Comparison of ENCODE assay signal across 21 cellular contexts in the genomic region with DNA sequence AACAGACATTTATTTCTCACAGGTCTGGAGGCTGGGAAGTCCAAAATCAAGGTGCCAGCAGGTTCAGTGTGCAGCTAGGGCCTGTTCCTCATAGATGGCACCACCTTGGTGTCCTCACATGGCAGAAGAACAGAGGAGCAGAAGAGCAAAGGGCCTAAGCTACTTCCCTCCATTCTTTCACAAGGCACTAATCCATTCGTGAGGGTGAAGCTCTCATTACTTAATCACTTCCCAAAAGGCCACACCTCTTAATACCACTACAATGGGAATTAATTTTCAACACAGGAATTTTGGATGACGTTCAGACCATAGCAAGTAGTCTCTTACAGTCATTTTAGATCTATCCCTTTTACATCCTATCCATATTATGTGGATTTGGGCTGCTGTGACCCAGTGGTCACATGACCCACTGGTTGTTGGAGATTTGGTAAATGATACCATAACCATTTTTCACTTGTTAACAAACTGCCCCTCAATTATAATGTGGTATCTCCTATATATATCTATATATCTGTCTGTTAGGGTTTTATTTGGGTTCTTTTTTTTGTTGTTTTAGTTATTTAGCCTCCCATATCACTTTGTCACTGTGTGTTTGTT.
"Had no signal": no experiment of that assay in that cellular context is flagged by ENCODE, and none has a peak within 500 bp of the region (broad histone marks: within the 10 kb centered on the region; RNA-seq: fewer than 3 reads in every experiment).

No MANE protein-coding gene starts in this region.

- H3K27ac ChIP-seq: coronary artery, gastroesophageal sphincter, heart left ventricle, prostate gland, right atrium auricular region, stomach, testis had no signal

- H3K9me3 Mint-ChIP-seq: activated CD4-positive, alpha-beta T cell treated with anti-CD3 and anti-CD28 coated beads, Interleukin-2, amount 10 ng/mL, durations not matched to agents 24 days and 14 days; activated CD8-positive, alpha-beta T cell treated with anti-CD3 and anti-CD28 coated beads for 36 hours; activated naive CD4-positive, alpha-beta T cell treated with anti-CD3 and anti-CD28 coated beads for 36 hours; activated T-cell treated with anti-CD3 and anti-CD28 coated beads, Interleukin-2, amount 50 U/mL, for 24 hours; activated T-helper 2 cell treated with anti-CD3 and anti-CD28 coated beads, Interferon-gamma antibody, Interleukin-2, Interleukin-4, amounts not matched to agents 10 μg/mL and 5 μg/mL and 100 μg/mL, durations not matched to agents 14 hours and 24 hours and 36 hours had no signal

- DNase-seq: activated CD4-positive, alpha-beta T cell treated with anti-CD3 and anti-CD28 coated beads, Interleukin-2, amount 10 ng/mL, durations not matched to agents 24 days and 14 days; activated CD4-positive, CD25-positive, alpha-beta regulatory T cell; activated CD8-positive, alpha-beta T cell treated with anti-CD3 and anti-CD28 coated beads for 36 hours; activated naive CD4-positive, alpha-beta T cell treated with anti-CD3 and anti-CD28 coated beads for 36 hours; activated T-cell treated with anti-CD3 and anti-CD28 coated beads, Interleukin-2, amount 50 U/mL, for 24 hours; anterior cingulate cortex; erythroblast; heart left ventricle; kidney; midbrain; stimulated activated CD4-positive, alpha-beta T cell treated with anti-CD3 and anti-CD28 coated beads, Interleukin-4, amount 100 ng/mL, for 1 hour; stomach; testis had no signal

- H3K9me3 ChIP-seq: gastroesophageal sphincter, prostate gland, right atrium auricular region, testis had no signal

- H3K36me3 ChIP-seq: gastroesophageal sphincter, heart left ventricle, prostate gland, right atrium auricular region, stomach had no signal

- H3K4me3 Mint-ChIP-seq: activated CD4-positive, alpha-beta T cell treated with anti-CD3 and anti-CD28 coated beads, Interleukin-2, amount 10 ng/mL, durations not matched to agents 24 days and 14 days; activated CD8-positive, alpha-beta T cell treated with anti-CD3 and anti-CD28 coated beads for 36 hours; activated naive CD4-positive, alpha-beta T cell treated with anti-CD3 and anti-CD28 coated beads for 36 hours; activated T-cell treated with anti-CD3 and anti-CD28 coated beads, Interleukin-2, amount 50 U/mL, for 24 hours had no signal

- H3K4me1 ChIP-seq: gastroesophageal sphincter, prostate gland, right atrium auricular region, testis had no signal

- H3K27me3 Mint-ChIP-seq: activated CD4-positive, alpha-beta T cell treated with anti-CD3 and anti-CD28 coated beads, Interleukin-2, amount 10 ng/mL, durations not matched to agents 24 days and 14 days; activated CD8-positive, alpha-beta T cell treated with anti-CD3 and anti-CD28 coated beads for 36 hours; activated T-cell treated with anti-CD3 and anti-CD28 coated beads, Interleukin-2, amount 50 U/mL, for 24 hours had no signal

- ATAC-seq: activated CD8-positive, alpha-beta T cell treated with anti-CD3 and anti-CD28 coated beads for 36 hours; gastroesophageal sphincter; heart left ventricle; left lobe of liver had no signal

- H3K4me3 ChIP-seq: coronary artery, gastroesophageal sphincter, heart left ventricle, lung, prostate gland, right atrium auricular region, stomach, testis had no signal

- FAIRE-seq: endometrium, kidney had no signal

- H3K27ac Mint-ChIP-seq: activated CD4-positive, alpha-beta T cell treated with anti-CD3 and anti-CD28 coated beads, Interleukin-2, amount 10 ng/mL, durations not matched to agents 24 days and 14 days; activated CD8-positive, alpha-beta T cell treated with anti-CD3 and anti-CD28 coated beads for 36 hours; activated naive CD4-positive, alpha-beta T cell treated with anti-CD3 and anti-CD28 coated beads for 36 hours; activated T-cell treated with anti-CD3 and anti-CD28 coated beads, Interleukin-2, amount 50 U/mL, for 24 hours; activated T-helper 2 cell treated with anti-CD3 and anti-CD28 coated beads, Interferon-gamma antibody, Interleukin-2, Interleukin-4, amounts not matched to agents 10 μg/mL and 5 μg/mL and 100 μg/mL, durations not matched to agents 14 hours and 24 hours and 36 hours had no signal

- H3K27me3 ChIP-seq: gastroesophageal sphincter, heart left ventricle, right atrium auricular region, stomach, testis had no signal
